Comparison of ENCODE assay signal across 23 cellular contexts in genomic region chrX:38142598-38142997, GRCh38.
DNase-seq lines count a peak whose midpoint lies in the region; ATAC-seq, FAIRE-seq and TF ChIP-seq lines count a peak whose summit lies in the region.
"Had no signal": no experiment of that assay in that cellular context is flagged by ENCODE, and none has a peak within 500 bp of the region (broad histone marks: within the 10 kb centered on the region; RNA-seq: fewer than 3 reads in every experiment).

No MANE protein-coding gene starts in this region.

- no peak overlapping the region for H2AFZ ChIP-seq in PC-9

- DNase-seq in EH (ENCODE audit: low read depth) (peak; percentile 17), amniotic stem cell (lab: John Stamatoyannopoulos, UW) (peak; percentile 1), fibroblast of pulmonary artery (ENCODE audit: low read depth) (peak; percentile 91), pancreas (peak in 2 of 6 donors; percentile 5 to 22), PC-9 (no peak), left lobe of liver (ENCODE audit: low spot score) (no peak), GM19238 (ENCODE audit: insufficient read length, low spot score) (no peak)
- no peak for DNase-seq in activated T-cell treated with anti-CD3 and anti-CD28 coated beads, Interleukin-2, amount 50 U/mL, for 4 hours
- DNase-seq: aorta; erythroblast; GDM1; hippocampal formation; kidney glomerular epithelial cell; NCI-H2029 treated with DMSO at 0.1 percent for 48 hours; occipital lobe; PC-3; stimulated activated CD4-positive, alpha-beta T cell treated with anti-CD3 and anti-CD28 coated beads, Interleukin-4, amount 100 ng/mL, for 4 hours; stimulated activated CD8-positive, alpha-beta memory T cell treated with anti-CD3 and anti-CD28 coated beads, Interleukin-4, amount 100 ng/mL, for 48 hours had no signal

- intact Hi-C loops in pancreas (cut with DNase I) = no loop called here
- intact Hi-C loops in PC-9 (cut with micrococcal nuclease; ENCODE audit: unreplicated experiment) = no loop called here

- H3K9me2 ChIP-seq in PC-9 (ENCODE audit: insufficient read depth) = no peaks in the 10 kb centered on the region

- H3K4me3 Mint-ChIP-seq in activated T-cell treated with anti-CD3 and anti-CD28 coated beads, Interleukin-2, amount 50 U/mL, for 4 hours = no peak overlapping the region
- H3K4me3 Mint-ChIP-seq: dendritic cell treated with granulocyte-macrophage colony-stimulating factor and Interleukin-4, amounts not matched to agents 40 ng/mL and 50 ng/mL, for 4 days had no signal

- H3F3A ChIP-seq in PC-9 (ENCODE audit: insufficient read depth, low read depth) = no peaks in the 10 kb centered on the region

- no peaks in the 10 kb centered on the region for H4K20me1 ChIP-seq in PC-9 (ENCODE audit: insufficient read depth)

- TF ChIP-seq CTCF in fibroblast of pulmonary artery (IDR thresholded peaks at IDR 0.05; ENCODE audit: low read length, missing control alignments) (no peak), pancreas (IDR thresholded peaks at IDR 0.05) (no peak), PC-9 (conservative IDR thresholded peaks at IDR 0.05) (no peak)

- no peaks in the 10 kb centered on the region for H3K4me1 Mint-ChIP-seq in activated T-cell treated with anti-CD3 and anti-CD28 coated beads, Interleukin-2, amount 50 U/mL, for 4 hours (ENCODE audit: low read depth)

- H3K9me3 ChIP-seq in pancreas (no peaks in the 10 kb centered on the region), PC-9 (ENCODE audit: insufficient read depth, low read depth) (no peaks in the 10 kb centered on the region)

- no peak overlapping the region for H3K4me2 ChIP-seq in PC-9

- H3K4me3 ChIP-seq in fibroblast of pulmonary artery (replicated peaks; ENCODE audit: low read depth, low read length) (no peak overlapping the region), pancreas (no peak overlapping the region), PC-9 (no peak overlapping the region)
- H3K4me3 ChIP-seq: SK-N-MC, skin epidermis had no signal

- 38 to 45% methylated on average over 1 of the region's 1 CpG for WGBS in pancreas, 2 donors

- ATAC-seq in pancreas (peak in 3 of 4 donors; percentile 57 to 89 (median 78)), left lobe of liver (no peak)
- ATAC-seq in activated T-cell treated with anti-CD3 and anti-CD28 coated beads, Interleukin-2, amount 50 U/mL, for 4 hours = no peak
- ATAC-seq: PC-3 had no signal

- no peak for FAIRE-seq in pancreas (lab: Jason Lieb, UNC)
- FAIRE-seq: D721Med, GM12892 had no signal

- POLR2A ChIA-PET in PC-9 (lab: Charles Lee; ENCODE audit: unreplicated experiment) = no interaction called here

- no peaks in the 10 kb centered on the region for H3K36me3 ChIP-seq in pancreas
- no peaks in the 10 kb centered on the region for H3K36me3 ChIP-seq in PC-9 (ENCODE audit: low read depth)

- no TSS peak for BruUV-seq in PC-9 (replicated peaks; lab: Mats Ljungman, UMichigan)

- H3K27ac ChIP-seq in pancreas = no peak overlapping the region
- no peak overlapping the region for H3K27ac ChIP-seq in PC-9
- H3K27ac ChIP-seq: SK-N-MC, skin epidermis had no signal

- no peaks in the 10 kb centered on the region for H3K79me2 ChIP-seq in PC-9 (ENCODE audit: low read depth)

- no peaks in the 10 kb centered on the region for H3K36me3 Mint-ChIP-seq in activated T-cell treated with anti-CD3 and anti-CD28 coated beads, Interleukin-2, amount 50 U/mL, for 4 hours (ENCODE audit: insufficient read depth)

- no peaks in the 10 kb centered on the region for H3K27me3 Mint-ChIP-seq in activated T-cell treated with anti-CD3 and anti-CD28 coated beads, Interleukin-2, amount 50 U/mL, for 4 hours (ENCODE audit: low read depth)
- H3K27me3 Mint-ChIP-seq: dendritic cell treated with granulocyte-macrophage colony-stimulating factor and Interleukin-4, amounts not matched to agents 40 ng/mL and 50 ng/mL, for 4 days had no signal

- H3K27me3 ChIP-seq in pancreas = no peaks in the 10 kb centered on the region
- H3K27me3 ChIP-seq in PC-9 (ENCODE audit: insufficient read depth, low read depth) = no peaks in the 10 kb centered on the region

- CTCF ChIA-PET in PC-9 (lab: Charles Lee) = no interaction called here

- no peaks in the 10 kb centered on the region for H3K9me3 Mint-ChIP-seq in activated T-cell treated with anti-CD3 and anti-CD28 coated beads, Interleukin-2, amount 50 U/mL, for 4 hours
- H3K9me3 Mint-ChIP-seq: dendritic cell treated with granulocyte-macrophage colony-stimulating factor and Interleukin-4, amounts not matched to agents 40 ng/mL and 50 ng/mL, for 4 days had no signal

- no peaks in the 10 kb centered on the region for H3K4me1 ChIP-seq in pancreas
- no peaks in the 10 kb centered on the region for H3K4me1 ChIP-seq in PC-9 (replicated peaks; ENCODE audit: insufficient read depth)

Comparison
In these comparisons a context has a peak if more than half of its experiments do, and no peak if none do; other contexts are left out.
1. DNase-seq: peak in EH (single experiment), amniotic stem cell (single experiment) and fibroblast of pulmonary artery (single experiment); none in PC-9 (0 of 2), left lobe of liver (single experiment), activated T-cell treated with anti-CD3 and anti-CD28 coated beads, Interleukin-2, amount 50 U/mL, for 4 hours (single experiment) and GM19238 (single experiment).
2. ATAC-seq: peak in pancreas (3 of 4); none in left lobe of liver (single experiment) and activated T-cell treated with anti-CD3 and anti-CD28 coated beads, Interleukin-2, amount 50 U/mL, for 4 hours (0 of 2).